ENCODE assay signal across 12 cellular contexts in the genomic region with DNA sequence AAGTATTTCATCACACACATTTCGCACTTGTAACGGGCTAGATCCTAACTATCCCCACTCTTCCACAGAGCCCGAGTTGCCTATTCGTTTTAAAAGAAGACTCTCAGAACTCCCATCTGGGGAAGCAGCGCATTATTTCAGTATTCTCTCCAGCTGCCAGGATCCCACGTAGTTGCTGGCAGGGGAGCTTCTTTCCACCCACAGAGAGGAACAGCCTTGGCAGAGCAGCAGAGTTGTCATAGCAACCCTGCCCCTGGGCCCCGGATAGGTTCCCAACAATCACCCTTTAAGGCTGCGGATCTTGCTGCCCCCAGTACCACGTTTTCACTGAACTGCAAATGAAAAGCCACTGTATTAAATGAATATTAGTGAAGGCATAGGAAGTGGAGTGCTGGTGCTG.
DNase-seq lines count a peak whose midpoint lies in the region; ATAC-seq, FAIRE-seq and TF ChIP-seq lines count a peak whose summit lies in the region.
"Had no signal": no experiment of that assay in that cellular context is flagged by ENCODE, and none has a peak within 500 bp of the region (broad histone marks: within the 10 kb centered on the region; RNA-seq: fewer than 3 reads in every experiment).

No MANE protein-coding gene starts in this region.

- H3K4me3 ChIP-seq in SJCRH30 = no peak overlapping the region
- H3K4me3 ChIP-seq: ovary had no signal

- ATAC-seq in left ventricle myocardium superior (no peak), HG03460 (IDR thresholded peaks at IDR 0.05; ENCODE audit: unreplicated experiment) (no peak), HG03280 (IDR thresholded peaks at IDR 0.05; ENCODE audit: unreplicated experiment) (no peak)
- ATAC-seq: HCT116 had no signal

- no peak for FAIRE-seq in GM12892 (lab: Jason Lieb, UNC)

- no peaks in the 10 kb centered on the region for H3K36me3 ChIP-seq in SJCRH30
- H3K36me3 ChIP-seq: ovary had no signal

- H3K4me1 ChIP-seq in SJCRH30 = no peaks in the 10 kb centered on the region

- no peak for TF ChIP-seq POLR2A in GM12892 (IDR thresholded peaks at IDR 0.05; ENCODE audit: low read depth, low read length)

- no peaks in the 10 kb centered on the region for H3K27me3 ChIP-seq in SJCRH30
- H3K27me3 ChIP-seq: ovary had no signal

- no peaks in the 10 kb centered on the region for H3K9me3 ChIP-seq in SJCRH30 (replicated peaks)
- H3K9me3 ChIP-seq: ovary had no signal

- intact Hi-C loops in left ventricle myocardium superior (cut with micrococcal nuclease) = no loop called here

- DNase-seq in M059J (ENCODE audit: low read depth) = peak; percentile 0
- peak; percentile 21 to 36 for DNase-seq in SJCRH30
- DNase-seq in left ventricle myocardium superior = peak; percentile 35
- peak; percentile 91 for DNase-seq in putamen (ENCODE audit: low spot score)
- DNase-seq in GM12892 (ENCODE audit: insufficient read length) = no peak
- DNase-seq in AG08396 (ENCODE audit: low spot score) = no peak
- DNase-seq: NCI-H187 treated with DMSO at 0.1 percent for 48 hours, SIG-M5 had no signal

- H3K27ac ChIP-seq in SJCRH30 = no peak overlapping the region
- H3K27ac ChIP-seq: ovary had no signal

Comparison
In these comparisons a context has a peak if more than half of its experiments do, and no peak if none do; other contexts are left out.
1. DNase-seq: peak in M059J (single experiment), SJCRH30 (2 of 2), left ventricle myocardium superior (single experiment) and putamen (single experiment); none in GM12892 (single experiment) and AG08396 (single experiment).